In the genomic region with DNA sequence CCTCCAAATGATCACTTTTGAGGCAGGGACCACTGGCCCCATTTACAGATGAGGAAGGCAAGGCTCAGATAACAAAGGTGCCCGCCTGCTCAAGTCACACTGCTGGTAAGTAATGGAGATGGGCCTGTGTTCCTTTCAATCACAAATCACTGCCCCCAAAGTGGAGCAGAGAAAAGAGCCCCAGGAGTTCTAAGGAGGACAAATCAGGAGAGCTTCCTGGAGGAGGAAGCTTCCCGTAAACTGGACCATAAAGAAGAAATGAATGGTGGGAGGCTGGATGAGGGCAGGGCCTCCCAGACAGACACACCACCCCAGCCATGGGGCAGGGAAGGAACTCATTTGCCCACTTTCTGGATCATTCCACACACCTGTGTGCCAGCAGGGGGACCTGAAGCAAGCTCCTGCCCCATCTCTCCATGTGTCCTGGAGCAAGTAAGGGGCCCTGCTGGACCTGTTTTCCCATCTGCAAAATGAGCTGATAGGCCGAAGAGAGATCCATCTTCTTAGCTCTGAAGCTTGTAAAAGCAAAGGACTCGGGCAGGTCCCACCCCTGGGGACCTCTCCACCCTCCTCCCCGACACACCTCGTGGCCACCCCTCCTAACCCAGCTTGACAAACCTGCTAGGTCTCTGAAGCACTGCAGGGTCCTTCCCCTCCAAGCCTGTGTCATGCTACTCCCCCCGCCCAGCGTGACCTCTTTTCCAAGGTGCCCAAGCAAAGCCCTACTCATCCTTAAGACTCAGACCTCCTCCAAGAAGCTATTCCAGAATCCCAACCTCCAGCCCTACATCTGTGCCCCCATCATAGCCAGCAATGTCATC, we compare ENCODE assay signal across 1 cellular context.
TF ChIP-seq lines count a peak whose summit lies in the region.

No MANE protein-coding gene starts in this region.

TF ChIP-seq in K562, 482 proteins besides CTCF, POLR2A, EP300 and RAD21 (continued from another document):
- TF ChIP-seq SIX5 (IDR thresholded peaks at IDR 0.05; ENCODE audit: borderline replicate concordance in 1 of 2, insufficient read depth in 1 of 2, low read depth in 1 of 2, low read length in 2 of 2) (no peak), ZNF121 (CRISPR knock-in tag; conservative IDR thresholded peaks at IDR 0.05) (no peak), KDM1A (IDR thresholded peaks at IDR 0.05) (peak in 1 of 2 experiments; percentile 55; a peak in 2 of 4 replicates), ZNF224 (CRISPR knock-in tag; IDR thresholded peaks at IDR 0.05) (no peak), PHTF2 (CRISPR knock-in tag; IDR thresholded peaks at IDR 0.05) (no peak), ZNF76 (CRISPR knock-in tag; IDR thresholded peaks at IDR 0.05; ENCODE audit: borderline replicate concordance) (no peak), ZNF511 (CRISPR knock-in tag; IDR thresholded peaks at IDR 0.05) (no peak), SAFB2 (IDR thresholded peaks at IDR 0.05; ENCODE audit: borderline replicate concordance, low read depth, low read length, severe bottlenecking) (no peak), BCLAF1 (IDR thresholded peaks at IDR 0.05; ENCODE audit: borderline replicate concordance in 1 of 2, control insufficient read depth in 1 of 2, low read depth in 2 of 2, low read length in 1 of 2) (no peak), ZBTB26 (CRISPR knock-in tag; IDR thresholded peaks at IDR 0.05) (no peak), MTF1 (CRISPR knock-in tag; IDR thresholded peaks at IDR 0.05; ENCODE audit: borderline replicate concordance) (no peak), TAF9B (IDR thresholded peaks at IDR 0.05; ENCODE audit: partially characterized antibody) (no peak), RBM25 (IDR thresholded peaks at IDR 0.05; ENCODE audit: low read depth, low read length, severe bottlenecking) (peak; percentile 57), RCOR1 (IDR thresholded peaks at IDR 0.05; ENCODE audit: borderline replicate concordance in 1 of 2, low read depth in 2 of 2, low read length in 2 of 2) (no peak)
- TF ChIP-seq, protein P1, sequence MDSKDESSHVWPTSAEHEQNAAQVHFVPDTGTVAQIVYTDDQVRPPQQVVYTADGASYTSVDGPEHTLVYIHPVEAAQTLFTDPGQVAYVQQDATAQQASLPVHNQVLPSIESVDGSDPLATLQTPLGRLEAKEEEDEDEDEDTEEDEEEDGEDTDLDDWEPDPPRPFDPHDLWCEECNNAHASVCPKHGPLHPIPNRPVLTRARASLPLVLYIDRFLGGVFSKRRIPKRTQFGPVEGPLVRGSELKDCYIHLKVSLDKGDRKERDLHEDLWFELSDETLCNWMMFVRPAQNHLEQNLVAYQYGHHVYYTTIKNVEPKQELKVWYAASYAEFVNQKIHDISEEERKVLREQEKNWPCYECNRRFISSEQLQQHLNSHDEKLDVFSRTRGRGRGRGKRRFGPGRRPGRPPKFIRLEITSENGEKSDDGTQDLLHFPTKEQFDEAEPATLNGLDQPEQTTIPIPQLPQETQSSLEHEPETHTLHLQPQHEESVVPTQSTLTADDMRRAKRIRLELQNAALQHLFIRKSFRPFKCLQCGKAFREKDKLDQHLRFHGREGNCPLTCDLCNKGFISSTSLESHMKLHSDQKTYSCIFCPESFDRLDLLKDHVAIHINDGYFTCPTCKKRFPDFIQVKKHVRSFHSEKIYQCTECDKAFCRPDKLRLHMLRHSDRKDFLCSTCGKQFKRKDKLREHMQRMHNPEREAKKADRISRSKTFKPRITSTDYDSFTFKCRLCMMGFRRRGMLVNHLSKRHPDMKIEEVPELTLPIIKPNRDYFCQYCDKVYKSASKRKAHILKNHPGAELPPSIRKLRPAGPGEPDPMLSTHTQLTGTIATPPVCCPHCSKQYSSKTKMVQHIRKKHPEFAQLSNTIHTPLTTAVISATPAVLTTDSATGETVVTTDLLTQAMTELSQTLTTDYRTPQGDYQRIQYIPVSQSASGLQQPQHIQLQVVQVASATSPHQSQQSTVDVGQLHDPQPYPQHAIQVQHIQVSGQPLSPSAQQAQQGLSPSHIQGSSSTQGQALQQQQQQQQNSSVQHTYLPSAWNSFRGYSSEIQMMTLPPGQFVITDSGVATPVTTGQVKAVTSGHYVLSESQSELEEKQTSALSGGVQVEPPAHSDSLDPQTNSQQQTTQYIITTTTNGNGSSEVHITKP (IDR thresholded peaks at IDR 0.05; ENCODE audit: partially characterized antibody) = peak; percentile 85
- TF ChIP-seq, protein P2, sequence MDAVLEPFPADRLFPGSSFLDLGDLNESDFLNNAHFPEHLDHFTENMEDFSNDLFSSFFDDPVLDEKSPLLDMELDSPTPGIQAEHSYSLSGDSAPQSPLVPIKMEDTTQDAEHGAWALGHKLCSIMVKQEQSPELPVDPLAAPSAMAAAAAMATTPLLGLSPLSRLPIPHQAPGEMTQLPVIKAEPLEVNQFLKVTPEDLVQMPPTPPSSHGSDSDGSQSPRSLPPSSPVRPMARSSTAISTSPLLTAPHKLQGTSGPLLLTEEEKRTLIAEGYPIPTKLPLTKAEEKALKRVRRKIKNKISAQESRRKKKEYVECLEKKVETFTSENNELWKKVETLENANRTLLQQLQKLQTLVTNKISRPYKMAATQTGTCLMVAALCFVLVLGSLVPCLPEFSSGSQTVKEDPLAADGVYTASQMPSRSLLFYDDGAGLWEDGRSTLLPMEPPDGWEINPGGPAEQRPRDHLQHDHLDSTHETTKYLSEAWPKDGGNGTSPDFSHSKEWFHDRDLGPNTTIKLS (IDR thresholded peaks at IDR 0.05; ENCODE audit: borderline replicate concordance, low read depth) = no peak
- TF ChIP-seq, protein P3, sequence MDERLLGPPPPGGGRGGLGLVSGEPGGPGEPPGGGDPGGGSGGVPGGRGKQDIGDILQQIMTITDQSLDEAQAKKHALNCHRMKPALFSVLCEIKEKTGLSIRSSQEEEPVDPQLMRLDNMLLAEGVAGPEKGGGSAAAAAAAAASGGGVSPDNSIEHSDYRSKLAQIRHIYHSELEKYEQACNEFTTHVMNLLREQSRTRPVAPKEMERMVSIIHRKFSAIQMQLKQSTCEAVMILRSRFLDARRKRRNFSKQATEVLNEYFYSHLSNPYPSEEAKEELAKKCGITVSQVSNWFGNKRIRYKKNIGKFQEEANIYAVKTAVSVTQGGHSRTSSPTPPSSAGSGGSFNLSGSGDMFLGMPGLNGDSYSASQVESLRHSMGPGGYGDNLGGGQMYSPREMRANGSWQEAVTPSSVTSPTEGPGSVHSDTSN (CRISPR knock-in tag; IDR thresholded peaks at IDR 0.05; ENCODE audit: low read depth) = no peak
- TF ChIP-seq, protein P3 (tag; conservative IDR thresholded peaks at IDR 0.05; ENCODE audit: low read depth) = no peak
